In the genomic region with DNA sequence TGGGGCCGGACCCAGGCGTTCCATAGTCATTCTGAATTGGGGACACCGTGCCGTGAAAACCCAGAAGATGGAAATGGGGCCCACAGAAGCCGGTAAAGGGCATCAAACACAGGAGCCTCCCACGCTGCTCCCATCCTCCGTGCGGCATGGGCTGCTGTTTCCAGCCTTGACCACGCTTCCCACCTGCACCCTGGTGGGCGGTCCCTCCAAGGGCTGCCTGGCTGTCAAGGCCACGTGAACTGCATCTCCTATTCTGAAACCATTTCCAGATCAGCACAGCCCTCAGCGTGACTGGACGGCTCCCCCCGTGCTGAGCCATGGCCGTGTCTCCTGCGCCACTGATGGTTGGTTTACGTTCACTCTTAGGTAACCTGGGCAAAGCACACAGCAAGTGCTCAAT, we compare ENCODE assay signal across 23 cellular contexts. TPM values are rescaled to one million over a fixed set of nuclear protein-coding genes. Genes with fewer than 3 reads are reported as not detected.
DNase-seq lines count a peak whose midpoint lies in the region; ATAC-seq and TF ChIP-seq lines count a peak whose summit lies in the region.
"Had no signal": no experiment of that assay in that cellular context is flagged by ENCODE, and none has a peak within 500 bp of the region (broad histone marks: within the 10 kb centered on the region; RNA-seq: fewer than 3 reads in every experiment).

No MANE protein-coding gene starts in this region.

- H3K36me3 Mint-ChIP-seq in chondrocyte (ENCODE audit: low read depth), result no peaks in the 10 kb centered on the region
- peaks cover 0 to 13% of the 10 kb centered on the region in 2 donors for H3K36me3 Mint-ChIP-seq in stimulated activated naive B cell treated with anti-CD40 and anti-IgM and Interleukin-4, amounts not matched to agents 10 μg/mL and 1 μg/mL and 100 μg/mL, for 72 hours
- H3K36me3 Mint-ChIP-seq: CD8-positive, alpha-beta memory T cell had no signal

- no peaks in the 10 kb centered on the region for H3K36me3 ChIP-seq in lower lobe of right lung
- no peaks in the 10 kb centered on the region for H3K36me3 ChIP-seq in WERI-Rb-1
- H3K36me3 ChIP-seq: BLaER1 had no signal

- intact Hi-C loops in Right ventricle myocardium inferior (cut with DNase I) (no loop called here), left cardiac atrium (cut with DNase I) (no loop called here), lower lobe of right lung (cut with DNase I) (no loop called here)

- no peak overlapping the region for H3K4me3 Mint-ChIP-seq in chondrocyte (ENCODE audit: unreplicated experiment)
- no peak overlapping the region for H3K4me3 Mint-ChIP-seq in stimulated activated naive B cell treated with anti-CD40 and anti-IgM and Interleukin-4, amounts not matched to agents 10 μg/mL and 1 μg/mL and 100 μg/mL, for 72 hours
- H3K4me3 Mint-ChIP-seq: B cell; CD4-positive, alpha-beta T cell; CD8-positive, alpha-beta memory T cell; GM23338; H9; HFFc6 had no signal

- H3K27ac ChIP-seq in lower lobe of right lung (no peak overlapping the region), WERI-Rb-1 (no peak overlapping the region)
- H3K27ac ChIP-seq: 22Rv1, BLaER1, C4-2B had no signal

- H3K4me3 ChIP-seq in lower lobe of right lung (no peak overlapping the region), WERI-Rb-1 (ENCODE audit: low read depth, low read length) (no peak overlapping the region)
- H3K4me3 ChIP-seq: BLaER1, GM12878, GM23338 had no signal

- peaks cover 2% of the 10 kb centered on the region for H3K27me3 Mint-ChIP-seq in chondrocyte (ENCODE audit: low read depth)
- peaks cover 8 to 20% of the 10 kb centered on the region in 2 donors for H3K27me3 Mint-ChIP-seq in stimulated activated naive B cell treated with anti-CD40 and anti-IgM and Interleukin-4, amounts not matched to agents 10 μg/mL and 1 μg/mL and 100 μg/mL, for 72 hours
- H3K27me3 Mint-ChIP-seq: CD4-positive, alpha-beta T cell; CD8-positive, alpha-beta memory T cell had no signal

- no peak overlapping the region for H3K27ac Mint-ChIP-seq in chondrocyte (ENCODE audit: unreplicated experiment)
- H3K27ac Mint-ChIP-seq in stimulated activated naive B cell treated with anti-CD40 and anti-IgM and Interleukin-4, amounts not matched to agents 10 μg/mL and 1 μg/mL and 100 μg/mL, for 72 hours, result peak overlapping the region; percentile 28
- H3K27ac Mint-ChIP-seq: B cell; CD4-positive, alpha-beta T cell; CD8-positive, alpha-beta memory T cell; GM23338; HFFc6 had no signal

- no peaks in the 10 kb centered on the region for H3K4me1 ChIP-seq in lower lobe of right lung

- H3K4me1 Mint-ChIP-seq in chondrocyte (ENCODE audit: low read depth), result no peaks in the 10 kb centered on the region
- peaks cover 21 to 28% of the 10 kb centered on the region in 2 donors for H3K4me1 Mint-ChIP-seq in stimulated activated naive B cell treated with anti-CD40 and anti-IgM and Interleukin-4, amounts not matched to agents 10 μg/mL and 1 μg/mL and 100 μg/mL, for 72 hours
- H3K4me1 Mint-ChIP-seq: GM23338 had no signal

- H3K9me3 Mint-ChIP-seq in chondrocyte (ENCODE audit: low read depth), result no peaks in the 10 kb centered on the region
- peaks cover 11 to 16% of the 10 kb centered on the region in 2 donors for H3K9me3 Mint-ChIP-seq in stimulated activated naive B cell treated with anti-CD40 and anti-IgM and Interleukin-4, amounts not matched to agents 10 μg/mL and 1 μg/mL and 100 μg/mL, for 72 hours
- H3K9me3 Mint-ChIP-seq: CD4-positive, alpha-beta T cell; CD8-positive, alpha-beta memory T cell; GM23338; H9; HFFc6 had no signal

- TF ChIP-seq CTCF in chondrocyte (IDR thresholded peaks at IDR 0.05) (no peak), lower lobe of right lung (IDR thresholded peaks at IDR 0.05) (no peak), WERI-Rb-1 (IDR thresholded peaks at IDR 0.05; ENCODE audit: low read depth, low read length) (no peak)

- ATAC-seq in Right ventricle myocardium inferior (no peak), left cardiac atrium (no peak), lower lobe of right lung (no peak), GM19395 (IDR thresholded peaks at IDR 0.05; ENCODE audit: unreplicated experiment) (no peak)
- no peak for ATAC-seq in stimulated activated naive B cell treated with anti-CD40 and anti-IgM and Interleukin-4, amounts not matched to agents 10 μg/mL and 1 μg/mL and 100 μg/mL, for 72 hours (replicated peaks)
- ATAC-seq in activated CD4-positive, CD25-positive, alpha-beta regulatory T cell treated with anti-CD3 and anti-CD28 coated beads, Interleukin-2, amount 50 U/mL, for 24 hours, result no peak
- ATAC-seq: GM12878, GM23338, HCT116 had no signal

- H3K27me3 ChIP-seq in lower lobe of right lung (ENCODE audit: low read depth) (no peaks in the 10 kb centered on the region), WERI-Rb-1 (ENCODE audit: insufficient read depth, low read depth, severe bottlenecking) (no peaks in the 10 kb centered on the region)
- H3K27me3 ChIP-seq: BLaER1 had no signal

- H3K9me3 ChIP-seq in lower lobe of right lung (no peaks in the 10 kb centered on the region), WERI-Rb-1 (ENCODE audit: severe bottlenecking) (no peaks in the 10 kb centered on the region)
- H3K9me3 ChIP-seq: BLaER1 had no signal

- DNase-seq in Right ventricle myocardium inferior (ENCODE audit: missing footprints), result peak; percentile 40
- no peak for DNase-seq in left cardiac atrium
- DNase-seq in chondrocyte (ENCODE audit: low spot score), result peak; percentile 65
- DNase-seq in lower lobe of right lung, result peak; percentile 34
- DNase-seq in stimulated activated naive B cell treated with anti-CD40 and anti-IgM and Interleukin-4, amounts not matched to agents 10 μg/mL and 1 μg/mL and 100 μg/mL, for 72 hours, result no peak
- no peak for DNase-seq in WERI-Rb-1
- DNase-seq: CD8-positive, alpha-beta memory T cell; DMS 273 treated with DMSO at 0.1 percent for 48 hours; DMS79; EL; GDM1; H9; HFFc6 had no signal

RNA-seq across cellular contexts. Expression of a gene that starts 14.1 kb away (rescaled TPM):
- total RNA-seq in Right ventricle myocardium inferior (0.57 TPM), left cardiac atrium (1 to 10 TPM; 1.2 to 1.7 TPM), chondrocyte (0.49 to 0.92 TPM (median 0.89 TPM) in 3 replicates), lower lobe of right lung (9.0 TPM)
- total RNA-seq: B cell; CD4-positive, alpha-beta T cell; GM12878 had no signal

Comparison
In these comparisons a context has a peak if more than half of its experiments do, and no peak if none do; other contexts are left out.
1. DNase-seq: peak in Right ventricle myocardium inferior (single experiment), chondrocyte (single experiment) and lower lobe of right lung (single experiment); none in left cardiac atrium (single experiment), stimulated activated naive B cell treated with anti-CD40 and anti-IgM and Interleukin-4, amounts not matched to agents 10 μg/mL and 1 μg/mL and 100 μg/mL, for 72 hours (single experiment) and WERI-Rb-1 (single experiment).